19 cellular contexts compared by ENCODE assay signal in genomic region chrX:18537524-18537923, GRCh38.
"Had no signal": no experiment of that assay in that cellular context is flagged by ENCODE, and none has a peak within 500 bp of the region (broad histone marks: within the 10 kb centered on the region; RNA-seq: fewer than 3 reads in every experiment).

No MANE protein-coding gene starts in this region.

- H3K27ac ChIP-seq: adrenal gland, heart right ventricle, ovary, right lobe of liver, suprapubic skin, vagina, WERI-Rb-1 had no signal

- H3K27me3 ChIP-seq: adrenal gland, heart right ventricle, right lobe of liver, suprapubic skin, vagina had no signal

- H3K36me3 ChIP-seq: adrenal gland, heart right ventricle, ovary, right lobe of liver, suprapubic skin, vagina had no signal

- ATAC-seq: activated naive CD4-positive, alpha-beta T cell treated with anti-CD3 and anti-CD28 coated beads, Interleukin-2, amount 50 U/mL, for 72 hours; esophagus mucosa; naive thymus-derived CD8-positive, alpha-beta T cell; right lobe of liver; stimulated activated naive CD8-positive, alpha-beta T cell treated with anti-CD3 and anti-CD28 coated beads, Interleukin-15, amount 100 ng/mL, for 72 hours had no signal

- H3K9me3 ChIP-seq: adrenal gland, ovary, right lobe of liver, suprapubic skin, vagina had no signal

- H3K4me1 ChIP-seq: adrenal gland, right lobe of liver, suprapubic skin, vagina had no signal

- DNase-seq: activated CD4-positive, alpha-beta T cell treated with anti-CD3 and anti-CD28 coated beads, Interleukin-2, amount 50 U/mL, for 48 hours; activated gamma-delta T cell treated with Interleukin-2 at 50 U/mL for 16 hours; adrenal gland; effector CD4-positive, alpha-beta T cell; heart right ventricle; mesendoderm; naive thymus-derived CD8-positive, alpha-beta T cell; ovary; right lobe of liver; small intestine; stimulated activated CD4-positive, alpha-beta T cell treated with anti-CD3 and anti-CD28 coated beads, Interleukin-15, amount 100 ng/mL, for 24 hours; stimulated activated CD4-positive, alpha-beta T cell treated with anti-CD3 and anti-CD28 coated beads, Interleukin-2, amount 100 ng/mL, for 48 hours; stimulated activated naive CD8-positive, alpha-beta T cell treated with anti-CD3 and anti-CD28 coated beads, Interleukin-15, amount 100 ng/mL, for 72 hours; trophoblast cell; WERI-Rb-1 had no signal

- H3K4me3 ChIP-seq: adrenal gland, heart right ventricle, ovary, right lobe of liver, suprapubic skin, vagina had no signal
